In genomic region chr4:128924951-128925350, GRCh38 we compare ENCODE assay signal across 26 cellular contexts.
DNase-seq lines count a peak whose midpoint lies in the region; ATAC-seq and TF ChIP-seq lines count a peak whose summit lies in the region.
"Had no signal": no experiment of that assay in that cellular context is flagged by ENCODE, and none has a peak within 500 bp of the region (broad histone marks: within the 10 kb centered on the region; RNA-seq: fewer than 3 reads in every experiment).

No MANE protein-coding gene starts in this region.

- H3K79me2 ChIP-seq in osteoblast (ENCODE audit: insufficient read depth, low read length), result no peaks in the 10 kb centered on the region

- no peaks in the 10 kb centered on the region for H3K36me3 Mint-ChIP-seq in Calu3 (ENCODE audit: insufficient read depth, unreplicated experiment)

- no peak overlapping the region for H3K4me3 Mint-ChIP-seq in Calu3 (ENCODE audit: low read depth, unreplicated experiment)
- H3K4me3 Mint-ChIP-seq: activated CD8-positive, alpha-beta T cell treated with anti-CD3 and anti-CD28 coated beads for 36 hours; mesothelial cell of epicardium; naive thymus-derived CD8-positive, alpha-beta T cell had no signal

- no peak for TF ChIP-seq CTCF in ascending aorta (IDR thresholded peaks at IDR 0.05)
- TF ChIP-seq CTCF in fibroblast of villous mesenchyme (IDR thresholded peaks at IDR 0.05; ENCODE audit: insufficient read depth, low read depth, low read length), result no peak
- TF ChIP-seq CTCF in osteoblast (IDR thresholded peaks at IDR 0.05; ENCODE audit: extremely low read depth, low read depth, low read length), result no peak
- TF ChIP-seq CTCF in left lung (IDR thresholded peaks at IDR 0.05), result no peak
- no peak for TF ChIP-seq CTCF in Calu3 (IDR thresholded peaks at IDR 0.05; ENCODE audit: unreplicated experiment)

- H3K27ac ChIP-seq in ascending aorta, result peak overlapping the region; percentile 21 to 62
- peak overlapping the region; percentile 78 for H3K27ac ChIP-seq in osteoblast (ENCODE audit: low read depth, low read length)
- no peak overlapping the region for H3K27ac ChIP-seq in left lung
- H3K27ac ChIP-seq: prostate gland, uterus had no signal

- peaks cover 2% of the 10 kb centered on the region for H3K9me3 Mint-ChIP-seq in Calu3 (ENCODE audit: low read depth, unreplicated experiment)
- H3K9me3 Mint-ChIP-seq: activated CD8-positive, alpha-beta T cell treated with anti-CD3 and anti-CD28 coated beads for 36 hours had no signal

- H3K36me3 ChIP-seq in ascending aorta, result no peaks in the 10 kb centered on the region
- H3K36me3 ChIP-seq in osteoblast (ENCODE audit: insufficient read depth, low read length), result no peaks in the 10 kb centered on the region
- peaks cover 0 to 4% of the 10 kb centered on the region in 2 donors for H3K36me3 ChIP-seq in left lung
- H3K36me3 ChIP-seq: HAP-1, prostate gland, uterus had no signal

- no TSS peak for BruUV-seq in Calu3 (replicated peaks; lab: Mats Ljungman, UMichigan)

- H3K4me1 ChIP-seq in ascending aorta (no peaks in the 10 kb centered on the region), osteoblast (ENCODE audit: insufficient read depth, low read length) (peaks cover 6% of the 10 kb centered on the region), left lung (no peaks in the 10 kb centered on the region)
- H3K4me1 ChIP-seq: HAP-1, prostate gland, uterus had no signal

- H2AFZ ChIP-seq in osteoblast (ENCODE audit: low read length), result peak overlapping the region; percentile 84

- H3K27ac Mint-ChIP-seq in Calu3 (ENCODE audit: unreplicated experiment), result no peak overlapping the region
- H3K27ac Mint-ChIP-seq: activated CD8-positive, alpha-beta T cell treated with anti-CD3 and anti-CD28 coated beads for 36 hours; mesothelial cell of epicardium had no signal

- H4K20me1 ChIP-seq in osteoblast (ENCODE audit: insufficient read depth, low read length), result no peaks in the 10 kb centered on the region

- DNase-seq in ELR (ENCODE audit: low read depth), result peak; percentile 25
- DNase-seq in ascending aorta (ENCODE audit: low spot score in 2 of 2), result no peak
- peak; percentile 41 for DNase-seq in fibroblast of villous mesenchyme (ENCODE audit: low read depth)
- DNase-seq in osteoblast (ENCODE audit: insufficient read length, low spot score, missing footprints), result no peak
- no peak for DNase-seq in left lung
- no peak for DNase-seq in T-helper 9 cell
- no peak for DNase-seq in Calu3
- DNase-seq: activated CD8-positive, alpha-beta T cell treated with anti-CD3 and anti-CD28 coated beads for 36 hours; activated gamma-delta T cell; amniotic stem cell; central memory CD4-positive, alpha-beta T cell; DMS 273 treated with DMSO at 0.1 percent for 48 hours; erythroblast; GF-D8; naive thymus-derived CD8-positive, alpha-beta T cell; NCI-H2171 treated with DMSO at 0.1 percent for 48 hours; NCI-H526 treated with DMSO at 0.1 percent for 48 hours; RPMI8226; SK-N-SH; stimulated activated CD4-positive, alpha-beta T cell treated with anti-CD3 and anti-CD28 coated beads, Interleukin-1b, Interleukin-23, amount 100 ng/mL, for 48 hours; uterus had no signal

- peak overlapping the region; percentile 50 for H3K4me2 ChIP-seq in osteoblast (ENCODE audit: insufficient read depth, low read length)
- H3K4me2 ChIP-seq: SK-N-SH had no signal

- H3K4me1 Mint-ChIP-seq in Calu3 (ENCODE audit: low read depth, unreplicated experiment), result no peaks in the 10 kb centered on the region
- H3K4me1 Mint-ChIP-seq: mesothelial cell of epicardium had no signal

- peak overlapping the region in 1 of 2 donors; percentile 6 for H3K4me3 ChIP-seq in ascending aorta
- no peak overlapping the region for H3K4me3 ChIP-seq in fibroblast of villous mesenchyme (ENCODE audit: low read depth, low read length)
- no peak overlapping the region for H3K4me3 ChIP-seq in osteoblast (ENCODE audit: insufficient read depth, low read length)
- no peak overlapping the region for H3K4me3 ChIP-seq in left lung
- H3K4me3 ChIP-seq: HAP-1, K562, prostate gland, uterus had no signal

- intact Hi-C loops in ascending aorta (cut with DNase I), result no loop called here
- intact Hi-C loops in left lung (cut with DNase I), result no loop called here
- intact Hi-C loops in Calu3 (cut with micrococcal nuclease; ENCODE audit: unreplicated experiment), result no loop called here

- no peaks in the 10 kb centered on the region for H3K27me3 Mint-ChIP-seq in Calu3 (ENCODE audit: unreplicated experiment)
- H3K27me3 Mint-ChIP-seq: activated CD8-positive, alpha-beta T cell treated with anti-CD3 and anti-CD28 coated beads for 36 hours; naive thymus-derived CD8-positive, alpha-beta T cell had no signal

- H3K27me3 ChIP-seq in ascending aorta (no peaks in the 10 kb centered on the region), osteoblast (ENCODE audit: insufficient read depth, low read length) (no peaks in the 10 kb centered on the region), left lung (no peaks in the 10 kb centered on the region)
- H3K27me3 ChIP-seq: uterus had no signal

- CTCF ChIA-PET in Calu3 (lab: Charles Lee), result no interaction called here

- no peaks in the 10 kb centered on the region for H3K9me3 ChIP-seq in ascending aorta
- H3K9me3 ChIP-seq in osteoblast (ENCODE audit: low read depth, low read length), result no peaks in the 10 kb centered on the region
- H3K9me3 ChIP-seq in left lung, result no peaks in the 10 kb centered on the region
- H3K9me3 ChIP-seq: HAP-1, prostate gland, uterus had no signal

- no peak for ATAC-seq in left lung
- ATAC-seq in GM18519 (IDR thresholded peaks at IDR 0.05; ENCODE audit: low FRiP score, unreplicated experiment), result no peak
- ATAC-seq: activated CD8-positive, alpha-beta T cell treated with anti-CD3 and anti-CD28 coated beads for 36 hours; K562; naive thymus-derived CD8-positive, alpha-beta T cell had no signal

Comparison
In these comparisons a context has a peak if more than half of its experiments do, and no peak if none do; other contexts are left out.
1. DNase-seq: peak in ELR (single experiment) and fibroblast of villous mesenchyme (single experiment); none in ascending aorta (0 of 2), osteoblast (single experiment), left lung (0 of 2), T-helper 9 cell (single experiment) and Calu3 (single experiment).
2. H3K27ac ChIP-seq: peak in ascending aorta (2 of 2) and osteoblast (single experiment); none in left lung (0 of 2).